Comparison of ENCODE assay signal across 8 cellular contexts in the genomic region with DNA sequence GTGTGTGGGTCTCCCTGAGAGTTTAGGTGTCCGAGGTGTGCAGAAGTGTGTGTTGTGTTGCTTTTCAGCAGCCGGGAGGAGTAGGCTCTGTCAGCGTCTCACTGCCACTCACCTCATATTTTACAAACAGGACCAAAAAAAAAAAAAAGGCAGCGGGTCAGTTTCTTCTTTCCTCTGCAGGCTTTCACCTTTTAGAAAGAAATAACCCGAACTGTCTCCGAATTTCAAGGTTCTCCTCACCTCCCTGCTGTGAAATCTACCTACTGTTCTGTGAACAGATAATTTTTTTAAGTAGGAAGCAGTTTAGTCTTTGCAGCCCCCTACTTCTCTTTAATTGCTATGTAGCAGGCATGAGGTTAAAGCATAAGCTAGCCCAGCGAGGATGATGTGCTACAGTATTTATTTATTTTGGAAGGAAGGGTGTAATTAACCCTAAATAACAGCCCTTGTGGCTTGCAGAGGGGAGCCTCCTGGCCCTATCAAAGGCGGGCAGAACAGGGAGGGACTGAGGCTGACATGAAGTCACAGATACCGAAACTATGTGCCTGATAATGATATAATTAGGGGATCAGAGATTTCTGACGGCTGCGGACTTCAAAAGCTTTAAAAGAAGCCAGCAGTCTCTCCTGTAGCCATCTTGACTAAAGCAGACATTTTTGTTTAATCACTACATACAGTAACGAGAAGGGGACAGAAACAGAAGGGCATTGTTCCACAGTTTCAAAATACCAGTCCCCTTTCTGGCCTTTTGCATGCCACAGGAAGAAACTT. TPM values are rescaled to one million over a fixed set of nuclear protein-coding genes. Genes with fewer than 3 reads are reported as not detected.
DNase-seq lines count a peak whose midpoint lies in the region; TF ChIP-seq lines count a peak whose summit lies in the region.

No MANE protein-coding gene starts in this region.

- H3K27me3 ChIP-seq in MG63 (peaks cover 6% of the 10 kb centered on the region), adrenal gland (no peaks in the 10 kb centered on the region), suprapubic skin (peaks cover 71% of the 10 kb centered on the region)

- H3K4me1 ChIP-seq in adrenal gland (replicated peaks in 1 of 2) (peaks cover 0 to 32% of the 10 kb centered on the region in 2 donors), suprapubic skin (peaks cover 23% of the 10 kb centered on the region)

- TF ChIP-seq POLR2A in adrenal gland (IDR thresholded peaks at IDR 0.05): peak in 1 of 2 donors; percentile 12
- TF ChIP-seq POLR2A in suprapubic skin (IDR thresholded peaks at IDR 0.05): no peak

- H3K27ac ChIP-seq in C4-2B: peak overlapping the region; percentile 96
- peak overlapping the region in 4 of 5 donors; percentile 63 to 79 (median 72) for H3K27ac ChIP-seq in adrenal gland
- peak overlapping the region; percentile 10 for H3K27ac ChIP-seq in suprapubic skin

- DNase-seq in MG63 (peak; percentile 58), adrenal gland (peak in 1 of 7 donors; percentile 49), islet precursor cell (peak; percentile 53), suprapubic skin (ENCODE audit: low spot score in 2 of 2) (no peak), NCI-H446 treated with DMSO at 0.1 percent for 48 hours (lab: John Stamatoyannopoulos, UW) (no peak), HuH-7.5 (ENCODE audit: low spot score) (no peak), SKM-1 treated with dmso at 0.1 percent for 144 hours (lab: John Stamatoyannopoulos, UW; ENCODE audit: unreplicated experiment) (no peak)

- H3K4me3 ChIP-seq in MG63: peak overlapping the region; percentile 80
- H3K4me3 ChIP-seq in adrenal gland: peak overlapping the region in 3 of 4 donors; percentile 49 to 84 (median 75)
- peak overlapping the region; percentile 76 for H3K4me3 ChIP-seq in suprapubic skin

- H3K36me3 ChIP-seq in MG63 (peaks cover 25% of the 10 kb centered on the region), adrenal gland (replicated peaks in 1 of 2) (peaks cover 0 to 11% of the 10 kb centered on the region in 2 donors), suprapubic skin (no peaks in the 10 kb centered on the region)

- whole genome bisulfite sequencing in adrenal gland, 4 donors: 4 to 14% (median 7%) methylated on average over 12 of the region's 12 CpGs
- 46% methylated on average over 12 of the region's 12 CpGs for WGBS in suprapubic skin

- TF ChIP-seq CTCF in C4-2B (conservative IDR thresholded peaks at IDR 0.05): no peak
- TF ChIP-seq CTCF in adrenal gland (IDR thresholded peaks at IDR 0.05): no peak
- TF ChIP-seq CTCF in suprapubic skin (IDR thresholded peaks at IDR 0.05): no peak

- H3K9me3 ChIP-seq in MG63 (no peaks in the 10 kb centered on the region), adrenal gland (replicated peaks in 1 of 3) (no peaks in the 10 kb centered on the region), suprapubic skin (no peaks in the 10 kb centered on the region)

- TF ChIP-seq EP300 in suprapubic skin (IDR thresholded peaks at IDR 0.05): no peak

- intact Hi-C loops in adrenal gland (cut with DNase I): loop anchor here in 1 of 2 donors (5.0 kb wide), 1 partner anchor 308 kb away; no protein-coding TSS in a partner anchor

RNA-seq across cellular contexts. Expression of gene BAMBI, which starts 1.6 kb away (rescaled TPM):
- total RNA-seq in MG63 (2014; rRNA removed; shearing (Covaris generic); ENCODE audit: low replicate concordance): 38.3 and 60.4 TPM in 2 replicates
- total RNA-seq in adrenal gland (100 to 1,000 TPM in 2 of 8 donors, 10 to 100 TPM in 6; 19.5 to 114 (median 82.6) TPM), suprapubic skin (10 to 100 TPM; 10.6 to 16.1 (median 13.0) TPM)
- 10 to 100 TPM; 21.0 to 41.6 (median 21.2) TPM for polyA plus RNA-seq in adrenal gland

Comparison
In these comparisons a context has a peak if more than half of its experiments do, and no peak if none do; other contexts are left out.
1. H3K27ac ChIP-seq: peak in every context shown above with its lines; median percentile 96 in C4-2B; 72 in adrenal gland; 10 in suprapubic skin.
2. DNase-seq: peak in MG63 (single experiment) and islet precursor cell (single experiment); none in suprapubic skin (0 of 2), NCI-H446 treated with DMSO at 0.1 percent for 48 hours (single experiment), HuH-7.5 (single experiment) and SKM-1 treated with dmso at 0.1 percent for 144 hours (single experiment).
3. Peak in every context shown above with its lines, with median percentiles within 50 percentile points of each other: H3K4me3 ChIP-seq.